ENCODE assay signal across 22 cellular contexts in the genomic region with DNA sequence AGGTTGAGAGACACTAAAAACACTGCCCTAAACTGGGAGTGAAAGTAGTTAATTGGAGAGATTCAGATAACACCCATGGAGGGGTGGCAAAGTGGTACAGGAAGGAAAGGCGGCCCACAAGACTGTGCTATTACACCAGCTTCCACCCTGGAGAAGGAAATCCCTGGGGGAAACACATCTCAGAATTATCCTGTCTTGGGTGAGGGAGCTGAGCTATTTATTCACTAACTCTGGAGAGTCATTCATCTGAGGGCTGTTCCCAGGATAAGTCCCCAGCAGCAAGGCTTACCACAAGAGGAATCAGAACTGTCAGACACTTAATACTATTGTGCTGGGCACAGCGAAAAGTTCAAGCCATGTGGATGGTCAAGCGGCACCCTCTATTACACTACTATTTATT. TPM values are rescaled to one million over a fixed set of nuclear protein-coding genes. Genes with fewer than 3 reads are reported as not detected.
"Had no signal": no experiment of that assay in that cellular context is flagged by ENCODE, and none has a peak within 500 bp of the region (broad histone marks: within the 10 kb centered on the region; RNA-seq: fewer than 3 reads in every experiment).

No MANE protein-coding gene starts in this region.

- H3K4me3 ChIP-seq: coronary artery, heart left ventricle, sigmoid colon, spleen, thoracic aorta, upper lobe of right lung had no signal

- H3K27ac Mint-ChIP-seq: activated B cell treated with CpG ODN at 0.5 μM for 24 hours; activated CD4-positive, alpha-beta T cell treated with anti-CD3 and anti-CD28 coated beads, Interleukin-2, amount 10 ng/mL, durations not matched to agents 24 days and 14 days; activated CD8-positive, alpha-beta T cell treated with anti-CD3 and anti-CD28 coated beads for 36 hours; activated naive CD8-positive, alpha-beta T cell treated with anti-CD3 and anti-CD28 coated beads, Interleukin-2, amount 50 U/mL, for 24 hours; activated T-cell treated with anti-CD3 and anti-CD28 coated beads, Interleukin-2, amount 50 U/mL, for 24 hours; activated T-helper 2 cell treated with anti-CD3 and anti-CD28 coated beads, Interferon-gamma antibody, Interleukin-2, Interleukin-4, amounts not matched to agents 10 μg/mL and 5 μg/mL and 100 μg/mL, durations not matched to agents 14 hours and 24 hours and 36 hours; brain; memory B cell; naive B cell; stimulated activated memory B cell treated with anti-CD40 and anti-IgM and Interleukin-4, amounts not matched to agents 10 μg/mL and 1 μg/mL and 100 μg/mL, for 72 hours had no signal

- H3K9me3 Mint-ChIP-seq: activated B cell treated with CpG ODN at 0.5 μM for 24 hours; activated CD4-positive, alpha-beta T cell treated with anti-CD3 and anti-CD28 coated beads, Interleukin-2, amount 10 ng/mL, durations not matched to agents 24 days and 14 days; activated CD8-positive, alpha-beta T cell treated with anti-CD3 and anti-CD28 coated beads for 36 hours; activated naive CD8-positive, alpha-beta T cell treated with anti-CD3 and anti-CD28 coated beads, Interleukin-2, amount 50 U/mL, for 24 hours; activated T-cell treated with anti-CD3 and anti-CD28 coated beads, Interleukin-2, amount 50 U/mL, for 24 hours; activated T-helper 2 cell treated with anti-CD3 and anti-CD28 coated beads, Interferon-gamma antibody, Interleukin-2, Interleukin-4, amounts not matched to agents 10 μg/mL and 5 μg/mL and 100 μg/mL, durations not matched to agents 14 hours and 24 hours and 36 hours; memory B cell; naive B cell; stimulated activated memory B cell treated with anti-CD40 and anti-IgM and Interleukin-4, amounts not matched to agents 10 μg/mL and 1 μg/mL and 100 μg/mL, for 72 hours had no signal

- H3K36me3 Mint-ChIP-seq: brain; memory B cell; naive B cell; stimulated activated memory B cell treated with anti-CD40 and anti-IgM and Interleukin-4, amounts not matched to agents 10 μg/mL and 1 μg/mL and 100 μg/mL, for 72 hours had no signal

- H3K4me1 Mint-ChIP-seq: activated CD4-positive, alpha-beta T cell treated with anti-CD3 and anti-CD28 coated beads, Interleukin-2, amount 10 ng/mL, durations not matched to agents 24 days and 14 days; activated naive CD8-positive, alpha-beta T cell treated with anti-CD3 and anti-CD28 coated beads, Interleukin-2, amount 50 U/mL, for 24 hours; brain had no signal

- ATAC-seq: activated CD8-positive, alpha-beta T cell treated with anti-CD3 and anti-CD28 coated beads for 36 hours; activated naive CD8-positive, alpha-beta T cell treated with anti-CD3 and anti-CD28 coated beads, Interleukin-2, amount 50 U/mL, for 24 hours; heart left ventricle; stimulated activated memory B cell treated with anti-CD40 and anti-IgM and Interleukin-4, amounts not matched to agents 10 μg/mL and 1 μg/mL and 100 μg/mL, for 72 hours; upper lobe of right lung had no signal

- H3K4me3 Mint-ChIP-seq: activated B cell treated with CpG ODN at 0.5 μM for 24 hours; activated CD4-positive, alpha-beta T cell treated with anti-CD3 and anti-CD28 coated beads, Interleukin-2, amount 10 ng/mL, durations not matched to agents 24 days and 14 days; activated CD8-positive, alpha-beta T cell treated with anti-CD3 and anti-CD28 coated beads for 36 hours; activated naive CD8-positive, alpha-beta T cell treated with anti-CD3 and anti-CD28 coated beads, Interleukin-2, amount 50 U/mL, for 24 hours; activated T-cell treated with anti-CD3 and anti-CD28 coated beads, Interleukin-2, amount 50 U/mL, for 24 hours; brain; memory B cell; naive B cell; stimulated activated memory B cell treated with anti-CD40 and anti-IgM and Interleukin-4, amounts not matched to agents 10 μg/mL and 1 μg/mL and 100 μg/mL, for 72 hours had no signal

- H3K27me3 Mint-ChIP-seq: activated CD8-positive, alpha-beta T cell treated with anti-CD3 and anti-CD28 coated beads for 36 hours; activated naive CD8-positive, alpha-beta T cell treated with anti-CD3 and anti-CD28 coated beads, Interleukin-2, amount 50 U/mL, for 24 hours; activated T-cell treated with anti-CD3 and anti-CD28 coated beads, Interleukin-2, amount 50 U/mL, for 24 hours; memory B cell; naive B cell; stimulated activated memory B cell treated with anti-CD40 and anti-IgM and Interleukin-4, amounts not matched to agents 10 μg/mL and 1 μg/mL and 100 μg/mL, for 72 hours had no signal

- DNase-seq: activated B cell treated with CpG ODN at 0.5 μM for 24 hours; activated CD4-positive, alpha-beta T cell treated with anti-CD3 and anti-CD28 coated beads, Interleukin-2, amount 10 ng/mL, durations not matched to agents 24 days and 14 days; activated CD8-positive, alpha-beta T cell treated with anti-CD3 and anti-CD28 coated beads for 36 hours; activated naive CD4-positive, alpha-beta T cell treated with Interleukin-2 at 50 U/mL for 16 hours; activated naive CD8-positive, alpha-beta T cell treated with anti-CD3 and anti-CD28 coated beads, Interleukin-2, amount 50 U/mL, for 24 hours; activated T-cell treated with anti-CD3 and anti-CD28 coated beads, Interleukin-2, amount 50 U/mL, for 24 hours; anterior cingulate cortex; erythroblast; heart left ventricle; naive B cell; sigmoid colon; spleen; stimulated activated CD4-positive, alpha-beta T cell treated with anti-CD3 and anti-CD28 coated beads, Interleukin-4, amount 100 ng/mL, for 4 hours had no signal

RNA-seq across cellular contexts. Expression of a gene that starts 13.6 kb away (rescaled TPM):
- total RNA-seq: activated B cell treated with CpG ODN at 0.5 μM for 24 hours; activated CD4-positive, alpha-beta T cell treated with anti-CD3 and anti-CD28 coated beads, Interleukin-2, amount 10 ng/mL, durations not matched to agents 24 days and 14 days; activated CD8-positive, alpha-beta T cell treated with anti-CD3 and anti-CD28 coated beads for 36 hours; activated T-helper 2 cell treated with anti-CD3 and anti-CD28 coated beads, Interferon-gamma antibody, Interleukin-2, Interleukin-4, amounts not matched to agents 10 μg/mL and 5 μg/mL and 100 μg/mL, durations not matched to agents 14 hours and 24 hours and 36 hours; mononuclear cell; osteocyte had no signal
